In the genomic region with DNA sequence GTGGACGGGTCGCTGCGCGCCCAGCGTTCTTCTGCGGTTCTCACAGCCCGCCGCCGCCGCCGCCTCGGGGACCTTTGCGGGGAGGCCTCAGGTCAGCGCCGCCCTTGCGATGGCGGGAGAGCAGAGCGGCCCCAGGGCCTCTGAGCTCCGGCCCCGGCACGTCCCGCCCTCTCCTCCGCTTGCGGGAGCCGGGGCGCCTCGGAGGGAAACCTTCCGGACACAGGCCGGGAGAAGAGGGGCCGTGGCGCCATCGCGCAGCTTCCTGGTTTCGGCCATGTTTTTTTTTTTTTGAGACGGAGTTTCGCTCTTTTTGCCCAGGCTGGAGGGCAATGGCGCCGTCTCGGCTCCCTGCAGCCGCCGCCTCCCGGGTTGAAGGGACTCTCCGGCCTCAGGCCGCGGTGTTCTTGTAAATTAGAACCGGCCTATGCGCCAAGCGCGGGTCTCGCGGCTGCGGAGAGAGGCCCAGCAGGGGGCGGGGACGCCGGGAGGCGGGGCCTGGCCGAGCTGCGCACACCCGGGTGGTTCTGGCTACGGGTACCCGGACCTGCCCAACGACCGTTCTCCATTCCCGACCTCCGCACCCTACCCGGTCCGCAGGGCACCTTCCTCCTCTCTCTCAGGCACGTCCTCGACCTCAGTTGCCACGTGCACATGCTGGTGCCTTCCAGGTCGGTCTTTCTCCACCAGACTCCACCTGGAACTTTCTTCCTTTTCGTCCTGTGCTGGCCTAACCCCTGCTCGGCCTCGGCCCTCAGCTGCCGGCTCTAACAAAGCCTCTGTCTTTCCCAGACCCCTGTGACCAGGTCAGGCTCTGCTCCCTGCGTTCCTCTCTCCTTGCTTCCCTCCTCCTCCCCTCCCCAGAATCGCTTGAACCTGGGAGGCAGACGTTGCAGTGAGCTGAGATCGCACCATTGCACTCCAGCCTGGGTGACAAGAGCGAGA, we compare ENCODE assay signal across 2 cellular contexts.
A peak's percentile ranks its signal among the peaks of the same experiment; 100 is the strongest.
TF ChIP-seq lines count a peak whose summit lies in the region.

No MANE protein-coding gene starts in this region.

TF ChIP-seq in liver, 16 proteins besides CTCF, POLR2A, EP300 and RAD21 (continued from another document):
- TF ChIP-seq HNF4A (conservative IDR thresholded peaks at IDR 0.05) (peak; percentile 51 to 67), FOXA1 (IDR thresholded peaks at IDR 0.05) (no peak), TAF1 (conservative IDR thresholded peaks at IDR 0.05) (peak; percentile 66), RXRA (IDR thresholded peaks at IDR 0.05) (peak in 1 of 2 donors; percentile 56), HNF4G (IDR thresholded peaks at IDR 0.05) (no peak), SP1 (IDR thresholded peaks at IDR 0.05) (peak; percentile 35), GABPA (IDR thresholded peaks at IDR 0.05 in 1 of 2, conservative IDR thresholded peaks at IDR 0.05 in 1 of 2) (peak in 1 of 2 donors; percentile 67), YY1 (IDR thresholded peaks at IDR 0.05) (peak; percentile 97), EGR1 (IDR thresholded peaks at IDR 0.05; ENCODE audit: low read depth in 2 of 2) (no peak), FOXA2 (IDR thresholded peaks at IDR 0.05) (no peak), JUND (IDR thresholded peaks at IDR 0.05) (no peak)
- TF ChIP-seq, protein P1, sequence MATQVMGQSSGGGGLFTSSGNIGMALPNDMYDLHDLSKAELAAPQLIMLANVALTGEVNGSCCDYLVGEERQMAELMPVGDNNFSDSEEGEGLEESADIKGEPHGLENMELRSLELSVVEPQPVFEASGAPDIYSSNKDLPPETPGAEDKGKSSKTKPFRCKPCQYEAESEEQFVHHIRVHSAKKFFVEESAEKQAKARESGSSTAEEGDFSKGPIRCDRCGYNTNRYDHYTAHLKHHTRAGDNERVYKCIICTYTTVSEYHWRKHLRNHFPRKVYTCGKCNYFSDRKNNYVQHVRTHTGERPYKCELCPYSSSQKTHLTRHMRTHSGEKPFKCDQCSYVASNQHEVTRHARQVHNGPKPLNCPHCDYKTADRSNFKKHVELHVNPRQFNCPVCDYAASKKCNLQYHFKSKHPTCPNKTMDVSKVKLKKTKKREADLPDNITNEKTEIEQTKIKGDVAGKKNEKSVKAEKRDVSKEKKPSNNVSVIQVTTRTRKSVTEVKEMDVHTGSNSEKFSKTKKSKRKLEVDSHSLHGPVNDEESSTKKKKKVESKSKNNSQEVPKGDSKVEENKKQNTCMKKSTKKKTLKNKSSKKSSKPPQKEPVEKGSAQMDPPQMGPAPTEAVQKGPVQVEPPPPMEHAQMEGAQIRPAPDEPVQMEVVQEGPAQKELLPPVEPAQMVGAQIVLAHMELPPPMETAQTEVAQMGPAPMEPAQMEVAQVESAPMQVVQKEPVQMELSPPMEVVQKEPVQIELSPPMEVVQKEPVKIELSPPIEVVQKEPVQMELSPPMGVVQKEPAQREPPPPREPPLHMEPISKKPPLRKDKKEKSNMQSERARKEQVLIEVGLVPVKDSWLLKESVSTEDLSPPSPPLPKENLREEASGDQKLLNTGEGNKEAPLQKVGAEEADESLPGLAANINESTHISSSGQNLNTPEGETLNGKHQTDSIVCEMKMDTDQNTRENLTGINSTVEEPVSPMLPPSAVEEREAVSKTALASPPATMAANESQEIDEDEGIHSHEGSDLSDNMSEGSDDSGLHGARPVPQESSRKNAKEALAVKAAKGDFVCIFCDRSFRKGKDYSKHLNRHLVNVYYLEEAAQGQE (IDR thresholded peaks at IDR 0.05), result peak; percentile 10
- TF ChIP-seq, protein P2, sequence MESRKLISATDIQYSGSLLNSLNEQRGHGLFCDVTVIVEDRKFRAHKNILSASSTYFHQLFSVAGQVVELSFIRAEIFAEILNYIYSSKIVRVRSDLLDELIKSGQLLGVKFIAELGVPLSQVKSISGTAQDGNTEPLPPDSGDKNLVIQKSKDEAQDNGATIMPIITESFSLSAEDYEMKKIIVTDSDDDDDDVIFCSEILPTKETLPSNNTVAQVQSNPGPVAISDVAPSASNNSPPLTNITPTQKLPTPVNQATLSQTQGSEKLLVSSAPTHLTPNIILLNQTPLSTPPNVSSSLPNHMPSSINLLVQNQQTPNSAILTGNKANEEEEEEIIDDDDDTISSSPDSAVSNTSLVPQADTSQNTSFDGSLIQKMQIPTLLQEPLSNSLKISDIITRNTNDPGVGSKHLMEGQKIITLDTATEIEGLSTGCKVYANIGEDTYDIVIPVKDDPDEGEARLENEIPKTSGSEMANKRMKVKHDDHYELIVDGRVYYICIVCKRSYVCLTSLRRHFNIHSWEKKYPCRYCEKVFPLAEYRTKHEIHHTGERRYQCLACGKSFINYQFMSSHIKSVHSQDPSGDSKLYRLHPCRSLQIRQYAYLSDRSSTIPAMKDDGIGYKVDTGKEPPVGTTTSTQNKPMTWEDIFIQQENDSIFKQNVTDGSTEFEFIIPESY (IDR thresholded peaks at IDR 0.05), result peak; percentile 44
- TF ChIP-seq, protein P3, sequence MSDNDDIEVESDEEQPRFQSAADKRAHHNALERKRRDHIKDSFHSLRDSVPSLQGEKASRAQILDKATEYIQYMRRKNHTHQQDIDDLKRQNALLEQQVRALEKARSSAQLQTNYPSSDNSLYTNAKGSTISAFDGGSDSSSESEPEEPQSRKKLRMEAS (IDR thresholded peaks at IDR 0.05), result peak; percentile 69
- TF ChIP-seq, protein P4, sequence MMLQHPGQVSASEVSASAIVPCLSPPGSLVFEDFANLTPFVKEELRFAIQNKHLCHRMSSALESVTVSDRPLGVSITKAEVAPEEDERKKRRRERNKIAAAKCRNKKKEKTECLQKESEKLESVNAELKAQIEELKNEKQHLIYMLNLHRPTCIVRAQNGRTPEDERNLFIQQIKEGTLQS (IDR thresholded peaks at IDR 0.05), result no peak

TF ChIP-seq in HepG2, 621 proteins besides CTCF, POLR2A, EP300 and RAD21:
- TF ChIP-seq, protein P5, sequence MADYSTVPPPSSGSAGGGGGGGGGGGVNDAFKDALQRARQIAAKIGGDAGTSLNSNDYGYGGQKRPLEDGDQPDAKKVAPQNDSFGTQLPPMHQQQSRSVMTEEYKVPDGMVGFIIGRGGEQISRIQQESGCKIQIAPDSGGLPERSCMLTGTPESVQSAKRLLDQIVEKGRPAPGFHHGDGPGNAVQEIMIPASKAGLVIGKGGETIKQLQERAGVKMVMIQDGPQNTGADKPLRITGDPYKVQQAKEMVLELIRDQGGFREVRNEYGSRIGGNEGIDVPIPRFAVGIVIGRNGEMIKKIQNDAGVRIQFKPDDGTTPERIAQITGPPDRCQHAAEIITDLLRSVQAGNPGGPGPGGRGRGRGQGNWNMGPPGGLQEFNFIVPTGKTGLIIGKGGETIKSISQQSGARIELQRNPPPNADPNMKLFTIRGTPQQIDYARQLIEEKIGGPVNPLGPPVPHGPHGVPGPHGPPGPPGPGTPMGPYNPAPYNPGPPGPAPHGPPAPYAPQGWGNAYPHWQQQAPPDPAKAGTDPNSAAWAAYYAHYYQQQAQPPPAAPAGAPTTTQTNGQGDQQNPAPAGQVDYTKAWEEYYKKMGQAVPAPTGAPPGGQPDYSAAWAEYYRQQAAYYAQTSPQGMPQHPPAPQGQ (CRISPR knock-in tag; IDR thresholded peaks at IDR 0.05; ENCODE audit: borderline replicate concordance), result no peak
- TF ChIP-seq, protein P6, sequence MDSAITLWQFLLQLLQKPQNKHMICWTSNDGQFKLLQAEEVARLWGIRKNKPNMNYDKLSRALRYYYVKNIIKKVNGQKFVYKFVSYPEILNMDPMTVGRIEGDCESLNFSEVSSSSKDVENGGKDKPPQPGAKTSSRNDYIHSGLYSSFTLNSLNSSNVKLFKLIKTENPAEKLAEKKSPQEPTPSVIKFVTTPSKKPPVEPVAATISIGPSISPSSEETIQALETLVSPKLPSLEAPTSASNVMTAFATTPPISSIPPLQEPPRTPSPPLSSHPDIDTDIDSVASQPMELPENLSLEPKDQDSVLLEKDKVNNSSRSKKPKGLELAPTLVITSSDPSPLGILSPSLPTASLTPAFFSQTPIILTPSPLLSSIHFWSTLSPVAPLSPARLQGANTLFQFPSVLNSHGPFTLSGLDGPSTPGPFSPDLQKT (CRISPR knock-in tag; IDR thresholded peaks at IDR 0.05; ENCODE audit: borderline replicate concordance), result no peak
- no peak for TF ChIP-seq PHF8 (CRISPR knock-in tag; IDR thresholded peaks at IDR 0.05)
- TF ChIP-seq EZH2 (conservative IDR thresholded peaks at IDR 0.05; ENCODE audit: low read depth, low read length), result no peak
- TF ChIP-seq, protein P7, sequence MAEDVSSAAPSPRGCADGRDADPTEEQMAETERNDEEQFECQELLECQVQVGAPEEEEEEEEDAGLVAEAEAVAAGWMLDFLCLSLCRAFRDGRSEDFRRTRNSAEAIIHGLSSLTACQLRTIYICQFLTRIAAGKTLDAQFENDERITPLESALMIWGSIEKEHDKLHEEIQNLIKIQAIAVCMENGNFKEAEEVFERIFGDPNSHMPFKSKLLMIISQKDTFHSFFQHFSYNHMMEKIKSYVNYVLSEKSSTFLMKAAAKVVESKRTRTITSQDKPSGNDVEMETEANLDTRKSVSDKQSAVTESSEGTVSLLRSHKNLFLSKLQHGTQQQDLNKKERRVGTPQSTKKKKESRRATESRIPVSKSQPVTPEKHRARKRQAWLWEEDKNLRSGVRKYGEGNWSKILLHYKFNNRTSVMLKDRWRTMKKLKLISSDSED (CRISPR knock-in tag; IDR thresholded peaks at IDR 0.05), result no peak
- TF ChIP-seq KAT8 (CRISPR knock-in tag; IDR thresholded peaks at IDR 0.05), result no peak
- no peak for TF ChIP-seq ZKSCAN1 (IDR thresholded peaks at IDR 0.05; ENCODE audit: low read length)
- no peak for TF ChIP-seq CENPT (CRISPR knock-in tag; IDR thresholded peaks at IDR 0.05; ENCODE audit: low read depth)
- no peak for TF ChIP-seq ONECUT2 (CRISPR knock-in tag; IDR thresholded peaks at IDR 0.05)
- TF ChIP-seq ZNF567 (CRISPR knock-in tag; IDR thresholded peaks at IDR 0.05; ENCODE audit: borderline replicate concordance), result no peak
- TF ChIP-seq, protein P8, sequence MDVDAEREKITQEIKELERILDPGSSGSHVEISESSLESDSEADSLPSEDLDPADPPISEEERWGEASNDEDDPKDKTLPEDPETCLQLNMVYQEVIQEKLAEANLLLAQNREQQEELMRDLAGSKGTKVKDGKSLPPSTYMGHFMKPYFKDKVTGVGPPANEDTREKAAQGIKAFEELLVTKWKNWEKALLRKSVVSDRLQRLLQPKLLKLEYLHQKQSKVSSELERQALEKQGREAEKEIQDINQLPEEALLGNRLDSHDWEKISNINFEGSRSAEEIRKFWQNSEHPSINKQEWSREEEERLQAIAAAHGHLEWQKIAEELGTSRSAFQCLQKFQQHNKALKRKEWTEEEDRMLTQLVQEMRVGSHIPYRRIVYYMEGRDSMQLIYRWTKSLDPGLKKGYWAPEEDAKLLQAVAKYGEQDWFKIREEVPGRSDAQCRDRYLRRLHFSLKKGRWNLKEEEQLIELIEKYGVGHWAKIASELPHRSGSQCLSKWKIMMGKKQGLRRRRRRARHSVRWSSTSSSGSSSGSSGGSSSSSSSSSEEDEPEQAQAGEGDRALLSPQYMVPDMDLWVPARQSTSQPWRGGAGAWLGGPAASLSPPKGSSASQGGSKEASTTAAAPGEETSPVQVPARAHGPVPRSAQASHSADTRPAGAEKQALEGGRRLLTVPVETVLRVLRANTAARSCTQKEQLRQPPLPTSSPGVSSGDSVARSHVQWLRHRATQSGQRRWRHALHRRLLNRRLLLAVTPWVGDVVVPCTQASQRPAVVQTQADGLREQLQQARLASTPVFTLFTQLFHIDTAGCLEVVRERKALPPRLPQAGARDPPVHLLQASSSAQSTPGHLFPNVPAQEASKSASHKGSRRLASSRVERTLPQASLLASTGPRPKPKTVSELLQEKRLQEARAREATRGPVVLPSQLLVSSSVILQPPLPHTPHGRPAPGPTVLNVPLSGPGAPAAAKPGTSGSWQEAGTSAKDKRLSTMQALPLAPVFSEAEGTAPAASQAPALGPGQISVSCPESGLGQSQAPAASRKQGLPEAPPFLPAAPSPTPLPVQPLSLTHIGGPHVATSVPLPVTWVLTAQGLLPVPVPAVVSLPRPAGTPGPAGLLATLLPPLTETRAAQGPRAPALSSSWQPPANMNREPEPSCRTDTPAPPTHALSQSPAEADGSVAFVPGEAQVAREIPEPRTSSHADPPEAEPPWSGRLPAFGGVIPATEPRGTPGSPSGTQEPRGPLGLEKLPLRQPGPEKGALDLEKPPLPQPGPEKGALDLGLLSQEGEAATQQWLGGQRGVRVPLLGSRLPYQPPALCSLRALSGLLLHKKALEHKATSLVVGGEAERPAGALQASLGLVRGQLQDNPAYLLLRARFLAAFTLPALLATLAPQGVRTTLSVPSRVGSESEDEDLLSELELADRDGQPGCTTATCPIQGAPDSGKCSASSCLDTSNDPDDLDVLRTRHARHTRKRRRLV (CRISPR knock-in tag; IDR thresholded peaks at IDR 0.05), result no peak
- no peak for TF ChIP-seq ERF (CRISPR knock-in tag; IDR thresholded peaks at IDR 0.05)
- TF ChIP-seq, protein P9, sequence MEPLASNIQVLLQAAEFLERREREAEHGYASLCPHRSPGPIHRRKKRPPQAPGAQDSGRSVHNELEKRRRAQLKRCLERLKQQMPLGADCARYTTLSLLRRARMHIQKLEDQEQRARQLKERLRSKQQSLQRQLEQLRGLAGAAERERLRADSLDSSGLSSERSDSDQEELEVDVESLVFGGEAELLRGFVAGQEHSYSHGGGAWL (CRISPR knock-in tag; IDR thresholded peaks at IDR 0.05), result no peak
- no peak for TF ChIP-seq SYNCRIP (IDR thresholded peaks at IDR 0.05; ENCODE audit: insufficient read depth, low read depth, low read length)
- no peak for TF ChIP-seq SP1 (IDR thresholded peaks at IDR 0.05)
- TF ChIP-seq SP1 (CRISPR knock-in tag; IDR thresholded peaks at IDR 0.05), result no peak
- TF ChIP-seq ZNF605 (CRISPR knock-in tag; IDR thresholded peaks at IDR 0.05), result no peak
- TF ChIP-seq GATAD1 (CRISPR knock-in tag; IDR thresholded peaks at IDR 0.05), result no peak
- no peak for TF ChIP-seq PAX8 (CRISPR knock-in tag; IDR thresholded peaks at IDR 0.05; ENCODE audit: borderline replicate concordance)
- no peak for TF ChIP-seq SATB2 (CRISPR knock-in tag; IDR thresholded peaks at IDR 0.05)
TF ChIP-seq in HepG2: peak in this region for 0.
